8 cellular contexts compared by ENCODE assay signal in genomic region chr7:76461463-76462101, GRCh38. TPM values are rescaled to one million over a fixed set of nuclear protein-coding genes. Genes with fewer than 3 reads are reported as not detected.
DNase-seq lines count a peak whose midpoint lies in the region; ATAC-seq lines count a peak whose summit lies in the region.
"Not testable (repeated sequence)": the region's sequence is repeated elsewhere in the genome, so short reads cannot be mapped to it uniquely, and the experiment has no call there.

TSS of gene DTX2 (plus strand) at chr7:76461709. CDS start at chr7:76480510, 18,801 bp downstream.

- not testable (repeated sequence) for H3K27ac ChIP-seq in CD4-positive, alpha-beta memory T cell (ENCODE audit: low read depth, low read length); SJCRH30

- DNase-seq in CD4-positive, alpha-beta memory T cell = peak; percentile 48 to 84 (median 76)
- peak in 1 of 2 experiments; percentile 22 for DNase-seq in SJCRH30
- peak; percentile 60 for DNase-seq in activated T-helper 2 cell treated with anti-CD3 and anti-CD28 coated beads, Interferon-gamma antibody, Interleukin-2, Interleukin-4, amounts not matched to agents 10 μg/mL and 5 μg/mL and 100 μg/mL, durations not matched to agents 14 hours and 24 hours and 36 hours (ENCODE audit: low spot score)
- peak; percentile 52 for DNase-seq in stimulated activated CD8-positive, alpha-beta memory T cell treated with anti-CD3 and anti-CD28 coated beads, Interleukin-12 subunit alpha, Interleukin-12 subunit beta, amount 100 ng/mL, for 4 hours (ENCODE audit: low read depth)

- H3K36me3 ChIP-seq in CD4-positive, alpha-beta memory T cell (ENCODE audit: insufficient read depth, low read length); SJCRH30: not testable (repeated sequence)

- peak within 1 kb of the TSS in 7 of 8 donors; percentile 44 to 73 (median 57) for H3K4me3 Mint-ChIP-seq in CD4-positive, alpha-beta memory T cell
- peak within 1 kb of the TSS; percentile 65 for H3K4me3 Mint-ChIP-seq in activated T-helper 2 cell treated with anti-CD3 and anti-CD28 coated beads, Interferon-gamma antibody, Interleukin-2, Interleukin-4, amounts not matched to agents 10 μg/mL and 5 μg/mL and 100 μg/mL, durations not matched to agents 14 hours and 24 hours and 36 hours (ENCODE audit: low read depth)

- intact Hi-C loops in CD4-positive, alpha-beta memory T cell (cut with micrococcal nuclease); activated T-helper 2 cell treated with anti-CD3 and anti-CD28 coated beads, Interferon-gamma antibody, Interleukin-2, Interleukin-4, amounts not matched to agents 10 μg/mL and 5 μg/mL and 100 μg/mL, durations not matched to agents 14 hours and 24 hours and 36 hours (cut with micrococcal nuclease): not testable (repeated sequence)

- not testable (repeated sequence) for H3K4me1 ChIP-seq in CD4-positive, alpha-beta memory T cell (ENCODE audit: insufficient read depth, low read length); SJCRH30; mononuclear cell (ENCODE audit: insufficient read depth, low read length)

- not testable (repeated sequence) for H3K27me3 ChIP-seq in CD4-positive, alpha-beta memory T cell (ENCODE audit: insufficient read depth, low read length); SJCRH30; mononuclear cell (ENCODE audit: insufficient read depth, low read length)

- H3K4me1 Mint-ChIP-seq in CD4-positive, alpha-beta memory T cell; activated T-helper 2 cell treated with anti-CD3 and anti-CD28 coated beads, Interferon-gamma antibody, Interleukin-2, Interleukin-4, amounts not matched to agents 10 μg/mL and 5 μg/mL and 100 μg/mL, durations not matched to agents 14 hours and 24 hours and 36 hours (ENCODE audit: low read depth): not testable (repeated sequence)

- not testable (repeated sequence) for H3K27ac Mint-ChIP-seq in CD4-positive, alpha-beta memory T cell; activated T-helper 2 cell treated with anti-CD3 and anti-CD28 coated beads, Interferon-gamma antibody, Interleukin-2, Interleukin-4, amounts not matched to agents 10 μg/mL and 5 μg/mL and 100 μg/mL, durations not matched to agents 14 hours and 24 hours and 36 hours

- not testable (repeated sequence) for H3K36me3 Mint-ChIP-seq in CD4-positive, alpha-beta memory T cell; activated T-helper 2 cell treated with anti-CD3 and anti-CD28 coated beads, Interferon-gamma antibody, Interleukin-2, Interleukin-4, amounts not matched to agents 10 μg/mL and 5 μg/mL and 100 μg/mL, durations not matched to agents 14 hours and 24 hours and 36 hours (ENCODE audit: low read depth)

- CTCF ChIA-PET in CD4-positive, alpha-beta memory T cell (lab: Charles Lee; ENCODE audit: partially characterized antibody) = not testable (repeated sequence)

- not testable (repeated sequence) for H3K9me3 ChIP-seq in CD4-positive, alpha-beta memory T cell (ENCODE audit: control insufficient read depth in 1 of 2, low read length in 2 of 2); SJCRH30 (replicated peaks); mononuclear cell (ENCODE audit: low read depth, low read length)

- not testable (repeated sequence) for H3K9me3 Mint-ChIP-seq in CD4-positive, alpha-beta memory T cell; activated T-helper 2 cell treated with anti-CD3 and anti-CD28 coated beads, Interferon-gamma antibody, Interleukin-2, Interleukin-4, amounts not matched to agents 10 μg/mL and 5 μg/mL and 100 μg/mL, durations not matched to agents 14 hours and 24 hours and 36 hours

- POLR2A ChIA-PET in CD4-positive, alpha-beta memory T cell (lab: Charles Lee; ENCODE audit: partially characterized antibody) = not testable (repeated sequence)

- H3K4me3 ChIP-seq in CD4-positive, alpha-beta memory T cell (ENCODE audit: low read length in 2 of 2); SJCRH30: not testable (repeated sequence)
- peak within 1 kb of the TSS; percentile 35 for H3K4me3 ChIP-seq in mononuclear cell (ENCODE audit: low read length)

- H3K27me3 Mint-ChIP-seq in CD4-positive, alpha-beta memory T cell; activated T-helper 2 cell treated with anti-CD3 and anti-CD28 coated beads, Interferon-gamma antibody, Interleukin-2, Interleukin-4, amounts not matched to agents 10 μg/mL and 5 μg/mL and 100 μg/mL, durations not matched to agents 14 hours and 24 hours and 36 hours (ENCODE audit: low read depth): not testable (repeated sequence)

- peak; percentile 94 for ATAC-seq in GM21360 (IDR thresholded peaks at IDR 0.05; ENCODE audit: unreplicated experiment)
- peak; percentile 97 for ATAC-seq in HG03103 (IDR thresholded peaks at IDR 0.05; ENCODE audit: low read depth, unreplicated experiment)
- ATAC-seq in esophagus mucosa = peak; percentile 90

RNA-seq across cellular contexts. Expression of gene DTX2, which starts in this region (rescaled TPM):
- 10 to 100 TPM; 44.6 to 47.6 TPM for total RNA-seq in CD4-positive, alpha-beta memory T cell
- polyA plus RNA-seq in CD4-positive, alpha-beta memory T cell = 10 to 100 TPM in 1 of 2 donors, 1 to 10 TPM in 1; 4.7 to 16.2 TPM
- 10.6 and 11.5 TPM in 2 replicates for total RNA-seq in SJCRH30 (2014; rRNA removed; shearing (Covaris generic))
- 24.7 and 26.3 TPM in 2 replicates for total RNA-seq in activated T-helper 2 cell treated with anti-CD3 and anti-CD28 coated beads, Interferon-gamma antibody, Interleukin-2, Interleukin-4, amounts not matched to agents 10 μg/mL and 5 μg/mL and 100 μg/mL, durations not matched to agents 14 hours and 24 hours and 36 hours
- total RNA-seq in esophagus mucosa (56.2 TPM), mononuclear cell (6.4 TPM)
